In genomic region chr20:62537649-62538292, GRCh38 we compare ENCODE assay signal across 17 cellular contexts.
"Had no signal": no experiment of that assay in that cellular context is flagged by ENCODE, and none has a peak within 500 bp of the region (broad histone marks: within the 10 kb centered on the region; RNA-seq: fewer than 3 reads in every experiment).

No MANE protein-coding gene starts in this region.

- H3K4me1 ChIP-seq: adrenal gland, pancreas had no signal

- H3K27ac Mint-ChIP-seq: activated B cell treated with CpG ODN at 0.5 μM for 24 hours; activated CD4-positive, alpha-beta T cell treated with anti-CD3 and anti-CD28 coated beads, Interleukin-2, amount 10 ng/mL, durations not matched to agents 7 days and 5 days; activated naive CD4-positive, alpha-beta T cell treated with anti-CD3 and anti-CD28 coated beads for 36 hours; activated T-helper 17 cell treated with anti-CD3 and anti-CD28 coated beads, Interleukin-2, amount 50 U/mL, for 72 hours; immature natural killer cell; stimulated activated effector memory CD8-positive, alpha-beta T cell treated with anti-CD3 and anti-CD28 coated beads, Interleukin-12 subunit alpha, Interleukin-12 subunit beta, amount 100 ng/mL, for 72 hours; T-cell had no signal

- H3K36me3 Mint-ChIP-seq: immature natural killer cell; stimulated activated effector memory CD8-positive, alpha-beta T cell treated with anti-CD3 and anti-CD28 coated beads, Interleukin-12 subunit alpha, Interleukin-12 subunit beta, amount 100 ng/mL, for 72 hours; T-cell had no signal

- H3K9me3 Mint-ChIP-seq: activated B cell treated with CpG ODN at 0.5 μM for 24 hours; activated CD4-positive, alpha-beta T cell treated with anti-CD3 and anti-CD28 coated beads, Interleukin-2, amount 10 ng/mL, durations not matched to agents 7 days and 5 days; activated naive CD4-positive, alpha-beta T cell treated with anti-CD3 and anti-CD28 coated beads for 36 hours; activated T-helper 17 cell treated with anti-CD3 and anti-CD28 coated beads, Interleukin-2, amount 50 U/mL, for 72 hours; immature natural killer cell; stimulated activated effector memory CD8-positive, alpha-beta T cell treated with anti-CD3 and anti-CD28 coated beads, Interleukin-12 subunit alpha, Interleukin-12 subunit beta, amount 100 ng/mL, for 72 hours; T-cell had no signal

- H3K27me3 Mint-ChIP-seq: activated CD4-positive, alpha-beta T cell treated with anti-CD3 and anti-CD28 coated beads, Interleukin-2, amount 10 ng/mL, durations not matched to agents 7 days and 5 days; activated T-helper 17 cell treated with anti-CD3 and anti-CD28 coated beads, Interleukin-2, amount 50 U/mL, for 72 hours had no signal

- H3K27ac ChIP-seq: adrenal gland, gastroesophageal sphincter, pancreas, tibial artery, uterus had no signal

- DNase-seq: activated B cell treated with CpG ODN at 0.5 μM for 24 hours; activated CD4-positive, alpha-beta T cell treated with anti-CD3 and anti-CD28 coated beads, Interleukin-2, amount 10 ng/mL, durations not matched to agents 7 days and 5 days; activated CD8-positive, alpha-beta memory T cell treated with anti-CD3 and anti-CD28 coated beads for 24 hours; activated naive CD4-positive, alpha-beta T cell treated with anti-CD3 and anti-CD28 coated beads for 36 hours; effector CD8-positive, alpha-beta T cell; hippocampal formation; immature natural killer cell; pancreas; T-cell had no signal

- ATAC-seq: activated T-helper 17 cell treated with anti-CD3 and anti-CD28 coated beads, Interleukin-2, amount 50 U/mL, for 72 hours; gastroesophageal sphincter; pancreas; stimulated activated effector memory CD8-positive, alpha-beta T cell treated with anti-CD3 and anti-CD28 coated beads, Interleukin-12 subunit alpha, Interleukin-12 subunit beta, amount 100 ng/mL, for 72 hours; T-cell had no signal

- H3K27me3 ChIP-seq: pancreas, right atrium auricular region, uterus had no signal

- H3K4me3 Mint-ChIP-seq: activated B cell treated with CpG ODN at 0.5 μM for 24 hours; activated CD4-positive, alpha-beta T cell treated with anti-CD3 and anti-CD28 coated beads, Interleukin-2, amount 10 ng/mL, durations not matched to agents 7 days and 5 days; activated naive CD4-positive, alpha-beta T cell treated with anti-CD3 and anti-CD28 coated beads for 36 hours; activated T-helper 17 cell treated with anti-CD3 and anti-CD28 coated beads, Interleukin-2, amount 50 U/mL, for 72 hours; immature natural killer cell; stimulated activated effector memory CD8-positive, alpha-beta T cell treated with anti-CD3 and anti-CD28 coated beads, Interleukin-12 subunit alpha, Interleukin-12 subunit beta, amount 100 ng/mL, for 72 hours; T-cell had no signal

- FAIRE-seq: colon, pancreas had no signal

- H3K36me3 ChIP-seq: adrenal gland, gastroesophageal sphincter, pancreas, right atrium auricular region, tibial artery, uterus had no signal

- H3K4me1 Mint-ChIP-seq: activated B cell treated with CpG ODN at 0.5 μM for 24 hours; activated CD4-positive, alpha-beta T cell treated with anti-CD3 and anti-CD28 coated beads, Interleukin-2, amount 10 ng/mL, durations not matched to agents 7 days and 5 days; activated T-helper 17 cell treated with anti-CD3 and anti-CD28 coated beads, Interleukin-2, amount 50 U/mL, for 72 hours; immature natural killer cell; stimulated activated effector memory CD8-positive, alpha-beta T cell treated with anti-CD3 and anti-CD28 coated beads, Interleukin-12 subunit alpha, Interleukin-12 subunit beta, amount 100 ng/mL, for 72 hours; T-cell had no signal

- H3K4me3 ChIP-seq: adrenal gland, gastroesophageal sphincter, pancreas, right atrium auricular region, tibial artery, uterus had no signal

- H3K9me3 ChIP-seq: adrenal gland, gastroesophageal sphincter, pancreas, right atrium auricular region, tibial artery, uterus had no signal
